In the genomic region with DNA sequence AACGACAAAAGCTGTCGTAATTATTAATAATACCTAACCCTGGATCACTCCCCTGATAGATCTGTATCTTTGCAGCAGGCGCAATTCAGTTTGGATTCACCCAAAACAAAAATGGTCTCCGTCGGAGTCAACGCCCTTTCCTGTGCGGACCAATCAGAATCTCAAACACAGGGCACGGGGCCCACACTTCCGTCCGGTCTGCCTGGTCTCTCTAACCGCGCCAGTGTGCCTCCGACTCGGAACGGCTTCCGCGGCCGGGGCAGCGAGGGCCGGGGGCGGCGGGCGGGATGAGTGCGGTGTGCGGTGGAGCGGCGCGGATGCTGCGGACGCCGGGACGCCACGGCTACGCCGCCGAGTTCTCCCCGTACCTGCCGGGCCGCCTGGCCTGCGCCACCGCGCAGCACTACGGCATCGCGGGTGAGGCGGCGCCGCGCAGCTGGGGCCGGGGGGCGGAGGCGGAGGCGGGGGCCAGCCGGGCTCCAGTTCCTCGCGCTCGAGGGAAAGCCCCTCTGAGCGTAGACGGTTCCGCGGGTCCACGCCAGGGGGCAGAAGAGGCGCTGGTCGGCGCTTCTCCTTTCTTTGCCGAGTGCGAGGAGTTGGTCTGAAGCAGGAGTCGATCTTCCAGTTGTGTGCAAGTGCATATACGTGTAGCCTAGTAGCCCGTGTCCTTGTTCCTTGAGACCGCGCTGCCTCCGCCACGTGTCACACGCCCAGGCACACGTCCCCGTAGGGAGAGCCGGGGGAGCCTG, we compare ENCODE assay signal across 8 cellular contexts. TPM values are rescaled to one million over a fixed set of nuclear protein-coding genes. Genes with fewer than 3 reads are reported as not detected.
DNase-seq lines count a peak whose midpoint lies in the region; ATAC-seq and TF ChIP-seq lines count a peak whose summit lies in the region.

A gene with protein sequence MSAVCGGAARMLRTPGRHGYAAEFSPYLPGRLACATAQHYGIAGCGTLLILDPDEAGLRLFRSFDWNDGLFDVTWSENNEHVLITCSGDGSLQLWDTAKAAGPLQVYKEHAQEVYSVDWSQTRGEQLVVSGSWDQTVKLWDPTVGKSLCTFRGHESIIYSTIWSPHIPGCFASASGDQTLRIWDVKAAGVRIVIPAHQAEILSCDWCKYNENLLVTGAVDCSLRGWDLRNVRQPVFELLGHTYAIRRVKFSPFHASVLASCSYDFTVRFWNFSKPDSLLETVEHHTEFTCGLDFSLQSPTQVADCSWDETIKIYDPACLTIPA (plus strand): TSS at position 214 of the 749 bp plus-strand sequence. CDS start 74 bp downstream, at position 288.

- ATAC-seq in HG02763 (IDR thresholded peaks at IDR 0.05; ENCODE audit: unreplicated experiment) (peak; percentile 95), heart left ventricle (peak; percentile 90 to 97 (median 95))

- H3K36me3 ChIP-seq in heart left ventricle (peaks cover 0 to 19% (median 9%) of the 10 kb centered on the region in 9 donors), trophoblast cell (ENCODE audit: control insufficient read depth in 1 of 2, insufficient read depth in 2 of 2, low read length in 2 of 2) (peaks cover 2% of the 10 kb centered on the region in 2 experiments), transverse colon (peaks cover 0 to 5% (median 2%) of the 10 kb centered on the region in 4 donors)

- peak within 1 kb of the TSS; percentile 36 for H3K27ac ChIP-seq in adipose tissue (ENCODE audit: low read depth, low read length)
- peak within 1 kb of the TSS; percentile 64 to 97 (median 92) for H3K27ac ChIP-seq in heart left ventricle
- H3K27ac ChIP-seq in trophoblast cell (ENCODE audit: low read depth, low read length): peak within 1 kb of the TSS; percentile 71
- peak within 1 kb of the TSS; percentile 90 to 95 (median 94) for H3K27ac ChIP-seq in transverse colon

- peak within 1 kb of the TSS; percentile 45 for H2AK5ac ChIP-seq in trophoblast cell (ENCODE audit: low read length)

- intact Hi-C loops in heart left ventricle (cut with DNase I) (no loop called here), transverse colon (cut with DNase I; ENCODE audit: low total_unique reads) (no loop called here)

- H3K18ac ChIP-seq in trophoblast cell (ENCODE audit: low read length): peak within 1 kb of the TSS; percentile 55

- H3K9me3 ChIP-seq in heart left ventricle (no peaks in the 10 kb centered on the region), trophoblast cell (ENCODE audit: insufficient read depth, low read depth, low read length) (no peaks in the 10 kb centered on the region), transverse colon (no peaks in the 10 kb centered on the region)

- H2BK5ac ChIP-seq in trophoblast cell (ENCODE audit: low read depth, low read length, poor library complexity): peak within 1 kb of the TSS; percentile 55

- in situ Hi-C loops in transverse colon (cut with MboI; ENCODE audit: low pct_ligation_motif_present in 1 of 4, low pct_unique_long_range_greater_than_20kb in 1 of 4, low sequenced_read_pairs in 3 of 4): no loop called here

- DNase-seq in NCI-H128 (lab: John Stamatoyannopoulos, UW; ENCODE audit: unreplicated experiment): peak; percentile 50
- DNase-seq in SW 1271 (lab: John Stamatoyannopoulos, UW): peak; percentile 59 to 87
- peak; percentile 92 to 95 (median 93) for DNase-seq in heart left ventricle
- peak; percentile 85 to 93 for DNase-seq in trophoblast cell
- DNase-seq in transverse colon: peak; percentile 91

- H4K8ac ChIP-seq in trophoblast cell (ENCODE audit: low read depth, low read length): peak within 1 kb of the TSS; percentile 97

- H3K4me3 ChIP-seq in GM12875 (ENCODE audit: low read depth, low read length): peak within 1 kb of the TSS; percentile 78
- peak within 1 kb of the TSS; percentile 49 to 89 (median 74) for H3K4me3 ChIP-seq in heart left ventricle
- H3K4me3 ChIP-seq in trophoblast cell (ENCODE audit: low read depth, low read length): peak within 1 kb of the TSS; percentile 91
- peak within 1 kb of the TSS; percentile 43 to 83 (median 78) for H3K4me3 ChIP-seq in transverse colon

- no peak for TF ChIP-seq EP300 in transverse colon (IDR thresholded peaks at IDR 0.05; ENCODE audit: low read depth)

- peak within 1 kb of the TSS; percentile 57 for H3K9ac ChIP-seq in trophoblast cell (ENCODE audit: low read length)

- H3K27me3 ChIP-seq in heart left ventricle: no peaks in the 10 kb centered on the region
- H3K27me3 ChIP-seq in trophoblast cell (ENCODE audit: insufficient read depth, low read length): no peaks in the 10 kb centered on the region
- H3K27me3 ChIP-seq in transverse colon: no peaks in the 10 kb centered on the region

- H3K4me1 ChIP-seq in heart left ventricle: peaks cover 0 to 36% (median 11%) of the 10 kb centered on the region in 12 donors
- H3K4me1 ChIP-seq in trophoblast cell (ENCODE audit: control insufficient read depth in 1 of 2, insufficient read depth in 2 of 2, low read length in 2 of 2): peaks cover 4 to 6% of the 10 kb centered on the region in 2 experiments
- peaks cover 0 to 11% (median 4%) of the 10 kb centered on the region in 4 donors for H3K4me1 ChIP-seq in transverse colon

- H2BK12ac ChIP-seq in trophoblast cell (ENCODE audit: low read length): no peak within 1 kb of the TSS

- TF ChIP-seq CTCF in GM12875 (IDR thresholded peaks at IDR 0.05; ENCODE audit: borderline replicate concordance, insufficient read depth, low read depth, low read length): peak; percentile 76
- TF ChIP-seq CTCF in heart left ventricle (IDR thresholded peaks at IDR 0.05): peak; percentile 55 to 84 (median 68)
- TF ChIP-seq CTCF in transverse colon (IDR thresholded peaks at IDR 0.05): peak; percentile 50 to 71 (median 62)

- peaks cover 6% of the 10 kb centered on the region for H3K79me1 ChIP-seq in trophoblast cell (ENCODE audit: low read length)

- peak within 1 kb of the TSS; percentile 85 for H4K12ac ChIP-seq in trophoblast cell (ENCODE audit: low read depth, low read length)

- peak within 1 kb of the TSS; percentile 57 for H2BK120ac ChIP-seq in trophoblast cell (ENCODE audit: insufficient read depth, low read length, poor library complexity)

- H3K14ac ChIP-seq in trophoblast cell (ENCODE audit: low read length): peak within 1 kb of the TSS; percentile 82

- TF ChIP-seq POLR2A in heart left ventricle (IDR thresholded peaks at IDR 0.05): peak in 1 of 2 donors; percentile 65
- TF ChIP-seq POLR2A in transverse colon (IDR thresholded peaks at IDR 0.05): peak; percentile 55

- peak within 1 kb of the TSS; percentile 96 for H2AFZ ChIP-seq in trophoblast cell (ENCODE audit: insufficient read depth, low read length, poor library complexity)

- no peak within 1 kb of the TSS for H3K23ac ChIP-seq in trophoblast cell (ENCODE audit: low read length)

- peak within 1 kb of the TSS; percentile 81 for H3K4me2 ChIP-seq in trophoblast cell (ENCODE audit: low read length)

- peak within 1 kb of the TSS; percentile 92 for H4K91ac ChIP-seq in trophoblast cell (ENCODE audit: low read depth, low read length)

- WGBS in adipose tissue, 3 donors: 0 to 1% (median 1%) methylated on average over 59 to 78 of the region's 78 CpGs
- WGBS in heart left ventricle, 4 donors: 0 to 1% (median 0%) methylated on average over 20 to 78 of the region's 78 CpGs
- WGBS in trophoblast cell (ENCODE audit: extremely low coverage, insufficient coverage, insufficient read length): no CpG with 5 or more reads among the region's 78 CpGs
- WGBS in transverse colon (ENCODE audit: low coverage in 1 of 2), 2 donors: 2% methylated on average over 30 of the region's 78 CpGs; no CpG with 5 or more reads in 1 of the 2 donors

- H3K79me2 ChIP-seq in trophoblast cell (ENCODE audit: control insufficient read depth, insufficient read depth, low read length, poor library complexity): peaks cover 5% of the 10 kb centered on the region

- H3K4ac ChIP-seq in trophoblast cell (ENCODE audit: low read depth, low read length): peak within 1 kb of the TSS; percentile 51

RNA-seq across cellular contexts. Expression of the gene that starts here (rescaled TPM):
- polyA plus RNA-seq in adipose tissue: 1 to 10 TPM; 4.2 to 7.7 (median 6.3) TPM
- total RNA-seq in heart left ventricle: 10 to 100 TPM in 6 of 9 donors, 1 to 10 TPM in 3; 6.4 to 22.1 (median 15.6) TPM
- polyA plus RNA-seq in heart left ventricle: 1 to 10 TPM; 4.7 to 5.1 TPM
- 4.0 and 5.0 TPM in 2 replicates for polyA plus RNA-seq in trophoblast cell (2013)
- total RNA-seq in transverse colon: 10 to 100 TPM in 1 of 4 donors, 1 to 10 TPM in 2, not detected in 1; 3.4 to 11.0 (median 7.0) TPM

Comparison
In these comparisons a context has a peak if more than half of its experiments do, and no peak if none do; other contexts are left out.
1. Peak in every context shown above with its lines: DNase-seq, ATAC-seq, H3K4me3 ChIP-seq and H3K27ac ChIP-seq.
2. H3K27ac ChIP-seq: peak in every context shown above with its lines; median percentile 94 in transverse colon; 92 in heart left ventricle; 71 in trophoblast cell; 36 in adipose tissue.